ENCODE assay signal across 10 cellular contexts in the genomic region with DNA sequence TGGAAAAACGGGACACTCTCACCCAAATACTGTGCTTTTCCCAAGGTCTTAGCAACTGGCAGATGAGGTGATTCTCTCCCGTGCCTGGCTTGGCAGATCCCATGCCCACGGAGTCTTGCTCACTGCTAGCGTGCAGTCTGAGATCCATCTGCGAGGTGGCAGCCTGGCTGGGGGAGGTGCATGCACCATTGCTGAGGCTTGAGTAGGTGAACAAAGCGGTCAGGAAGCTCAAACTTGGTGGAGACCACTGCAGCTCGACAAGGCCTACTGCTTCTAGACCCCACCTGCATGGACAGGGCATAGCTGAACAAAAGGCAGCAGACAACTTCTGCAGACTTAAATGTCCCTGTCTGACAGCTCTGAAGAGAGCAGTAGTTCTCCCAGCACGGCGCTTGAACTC. TPM values are rescaled to one million over a fixed set of nuclear protein-coding genes. Genes with fewer than 3 reads are reported as not detected.
"Had no signal": no experiment of that assay in that cellular context is flagged by ENCODE, and none has a peak within 500 bp of the region (broad histone marks: within the 10 kb centered on the region; RNA-seq: fewer than 3 reads in every experiment).

No MANE protein-coding gene starts in this region.

RNA-seq across cellular contexts. Expression of gene VAX2, which starts 24.2 kb away (rescaled TPM):
- total RNA-seq: OCI-LY7, PC-3, PC-9, Peyer's patch, SJSA1 had no signal

RNA-seq across cellular contexts. Expression of gene CD207, which starts 40.5 kb away (rescaled TPM):
- total RNA-seq: OCI-LY7, PC-3, PC-9, Peyer's patch, Right ventricle myocardium superior, RPMI7951, SJCRH30, SJSA1, SK-MEL-5 had no signal

RNA-seq across cellular contexts. Expression of gene CLEC4F, which starts 55.7 kb away (rescaled TPM):
- total RNA-seq: OCI-LY7, PC-3, PC-9, RPMI7951, SJCRH30, SJSA1, SK-MEL-5 had no signal

RNA-seq across cellular contexts. Expression of gene ATP6V1B1, which starts 59.6 kb away (rescaled TPM):
- total RNA-seq: OCI-LY7, PC-3, Right ventricle myocardium inferior, SJSA1 had no signal
